In genomic region chr13:100234006-100234405, GRCh38 we compare ENCODE assay signal across 15 cellular contexts.
DNase-seq lines count a peak whose midpoint lies in the region; ATAC-seq, FAIRE-seq and TF ChIP-seq lines count a peak whose summit lies in the region.
"Had no signal": no experiment of that assay in that cellular context is flagged by ENCODE, and none has a peak within 500 bp of the region (broad histone marks: within the 10 kb centered on the region; RNA-seq: fewer than 3 reads in every experiment).

No MANE protein-coding gene starts in this region.

- no peak overlapping the region for H3K9ac ChIP-seq in HUES64 (ENCODE audit: low read depth, low read length)

- H3K27ac Mint-ChIP-seq in naive thymus-derived CD4-positive, alpha-beta T cell: no peak overlapping the region
- H3K27ac Mint-ChIP-seq: activated CD8-positive, alpha-beta memory T cell treated with anti-CD3 and anti-CD28 coated beads, Interleukin-2, amount 10 ng/mL, durations not matched to agents 7 days and 5 days had no signal

- H3K4me3 ChIP-seq in A549 (no peak overlapping the region), HUES64 (ENCODE audit: low read length) (no peak overlapping the region), ectodermal cell (ENCODE audit: insufficient read depth, low read depth, low read length) (no peak overlapping the region), H7 (ENCODE audit: insufficient read depth, low read depth, low read length) (no peak overlapping the region)
- H3K4me3 ChIP-seq in naive thymus-derived CD4-positive, alpha-beta T cell (ENCODE audit: low read length): no peak overlapping the region
- H3K4me3 ChIP-seq: mucosa of descending colon, thoracic aorta had no signal

- no peaks in the 10 kb centered on the region for H3K9me3 Mint-ChIP-seq in naive thymus-derived CD4-positive, alpha-beta T cell

- no peak for TF ChIP-seq RAD21 in A549 (conservative IDR thresholded peaks at IDR 0.05 in 1 of 2, IDR thresholded peaks at IDR 0.05 in 1 of 2)

- H3K27ac ChIP-seq in A549: peak overlapping the region; percentile 50 to 73; a peak in 5 of 6 replicates
- H3K27ac ChIP-seq in HUES64 (ENCODE audit: low read depth, low read length): peak overlapping the region; percentile 37
- H3K27ac ChIP-seq in ectodermal cell (ENCODE audit: insufficient read depth, low read depth, low read length, poor library complexity, severe bottlenecking): peak overlapping the region; percentile 45
- H3K27ac ChIP-seq in naive thymus-derived CD4-positive, alpha-beta T cell (ENCODE audit: low read depth, low read length): no peak overlapping the region
- H3K27ac ChIP-seq: foreskin keratinocyte, thoracic aorta, WERI-Rb-1 had no signal

- H3K4me1 ChIP-seq in A549 (peaks cover 38% of the 10 kb centered on the region), HUES64 (ENCODE audit: insufficient read depth, low read length) (peaks cover 36% of the 10 kb centered on the region), ectodermal cell (ENCODE audit: control insufficient read depth, insufficient read depth, low read length) (peaks cover 9% of the 10 kb centered on the region)
- H3K4me1 ChIP-seq in naive thymus-derived CD4-positive, alpha-beta T cell (ENCODE audit: control insufficient read depth in 2 of 2, insufficient read depth in 2 of 2, low read length in 2 of 2): peaks cover 0 to 5% of the 10 kb centered on the region in 2 donors

- POLR2A ChIA-PET in A549 (lab: Yijun Ruan, JAX): interaction anchor here (0.7 kb wide), 1 partner anchor 264 kb away, joined by 3 read pairs; no protein-coding TSS in a partner anchor
- POLR2A ChIA-PET in naive thymus-derived CD4-positive, alpha-beta T cell (lab: Charles Lee): interaction anchor here (1.0 to 1.4 kb wide), 2 partner anchors 23 to 578 kb away, joined by 3 to 5 read pairs; no protein-coding TSS in a partner anchor

- H3K9me3 ChIP-seq in A549 (no peaks in the 10 kb centered on the region), HUES64 (ENCODE audit: insufficient read depth, low read depth, low read length) (no peaks in the 10 kb centered on the region), ectodermal cell (ENCODE audit: control insufficient read depth, low read length) (no peaks in the 10 kb centered on the region)
- H3K9me3 ChIP-seq in naive thymus-derived CD4-positive, alpha-beta T cell (ENCODE audit: control insufficient read depth in 2 of 3, low read length in 3 of 3): no peaks in the 10 kb centered on the region
- H3K9me3 ChIP-seq: mucosa of descending colon, thoracic aorta had no signal

- TF ChIP-seq EP300 in A549 (IDR thresholded peaks at IDR 0.05): no peak

- TF ChIP-seq POLR2A in A549 (IDR thresholded peaks at IDR 0.05; ENCODE audit: low read length): no peak

- peaks cover 0 to 11% (median 5%) of the 10 kb centered on the region in 5 donors for H3K36me3 Mint-ChIP-seq in naive thymus-derived CD4-positive, alpha-beta T cell

- peak overlapping the region; percentile 67 for H3K4me2 ChIP-seq in A549

- CTCF ChIA-PET in A549 (lab: Yijun Ruan, JAX): interaction anchor here (0.6 to 3.7 kb wide), 9 partner anchors 8 to 578 kb away, joined by 3 to 26 read pairs (median 3); no protein-coding TSS in a partner anchor
- CTCF ChIA-PET in naive thymus-derived CD4-positive, alpha-beta T cell (lab: Charles Lee): interaction anchor here (0.6 to 4.7 kb wide), 10 partner anchors 17 to 647 kb away, joined by 3 to 68 read pairs (median 3); no protein-coding TSS in a partner anchor

- peaks cover 3 to 8% (median 5%) of the 10 kb centered on the region in 7 donors for H3K4me1 Mint-ChIP-seq in naive thymus-derived CD4-positive, alpha-beta T cell

- DNase-seq in A549 (ENCODE audit: low read depth in 1 of 2, low spot score in 1 of 2) (no peak), NCI-H446 treated with DMSO at 0.1 percent for 48 hours (lab: John Stamatoyannopoulos, UW) (peak; percentile 4), H7 (no peak), GOT3 (lab: John Stamatoyannopoulos, UW) (no peak)
- no peak for DNase-seq in naive thymus-derived CD4-positive, alpha-beta T cell
- DNase-seq: activated CD8-positive, alpha-beta memory T cell treated with anti-CD3 and anti-CD28 coated beads, Interleukin-2, amount 10 ng/mL, durations not matched to agents 7 days and 5 days; activated naive CD4-positive, alpha-beta T cell treated with Interleukin-2 at 50 U/mL for 16 hours; foreskin keratinocyte; mucosa of descending colon; NCI-H1048; WERI-Rb-1 had no signal

- H3K27me3 ChIP-seq in HUES64 (ENCODE audit: insufficient read depth, low read length) (no peaks in the 10 kb centered on the region), ectodermal cell (ENCODE audit: control insufficient read depth, insufficient read depth, low read length, poor library complexity, severe bottlenecking) (no peaks in the 10 kb centered on the region), H7 (ENCODE audit: control insufficient read depth, insufficient read depth, low read length) (no peaks in the 10 kb centered on the region)
- H3K27me3 ChIP-seq in naive thymus-derived CD4-positive, alpha-beta T cell (ENCODE audit: control insufficient read depth in 2 of 2, insufficient read depth in 2 of 2, low read length in 2 of 2): no peaks in the 10 kb centered on the region
- H3K27me3 ChIP-seq: foreskin keratinocyte had no signal

- intact Hi-C loops in naive thymus-derived CD4-positive, alpha-beta T cell (cut with micrococcal nuclease): loop anchor here (2.0 to 10.0 kb wide), 4 partner anchors 147 to 1059 kb away; partner anchors contain the start of gene PCCA (in 2 of the 2)

- WGBS in A549 (ENCODE audit: missing lambda C conversion rate): 88% methylated on average over 4 of the region's 4 CpGs
- WGBS in HUES64: 26% methylated on average over 3 of the region's 4 CpGs
- WGBS in ectodermal cell, 2 experiments: 36 to 53% methylated on average over 3 to 4 of the region's 4 CpGs

- no peak for TF ChIP-seq CTCF in A549 (IDR thresholded peaks at IDR 0.05)

- no peak for FAIRE-seq in A549 (lab: Jason Lieb, UNC)

- H3K36me3 ChIP-seq in HUES64 (ENCODE audit: insufficient read depth, low read length): no peaks in the 10 kb centered on the region
- H3K36me3 ChIP-seq in ectodermal cell (ENCODE audit: control insufficient read depth, insufficient read depth, low read length): no peaks in the 10 kb centered on the region
- no peaks in the 10 kb centered on the region for H3K36me3 ChIP-seq in H7 (replicated peaks; ENCODE audit: control insufficient read depth, insufficient read depth, low read length)
- no peaks in the 10 kb centered on the region for H3K36me3 ChIP-seq in naive thymus-derived CD4-positive, alpha-beta T cell (ENCODE audit: control insufficient read depth in 2 of 3, insufficient read depth in 3 of 3, low read length in 3 of 3)
- H3K36me3 ChIP-seq: thoracic aorta, WERI-Rb-1 had no signal

- H3K27me3 Mint-ChIP-seq in naive thymus-derived CD4-positive, alpha-beta T cell: peaks cover 0 to 3% (median 0%) of the 10 kb centered on the region in 5 donors
- H3K27me3 Mint-ChIP-seq: activated CD8-positive, alpha-beta memory T cell treated with anti-CD3 and anti-CD28 coated beads, Interleukin-2, amount 10 ng/mL, durations not matched to agents 7 days and 5 days had no signal

- ATAC-seq in A549 (no peak), GM21360 (IDR thresholded peaks at IDR 0.05; ENCODE audit: unreplicated experiment) (no peak)
- no peak for ATAC-seq in naive thymus-derived CD4-positive, alpha-beta T cell
- ATAC-seq: activated CD8-positive, alpha-beta memory T cell treated with anti-CD3 and anti-CD28 coated beads, Interleukin-2, amount 10 ng/mL, durations not matched to agents 7 days and 5 days; foreskin keratinocyte; mucosa of descending colon had no signal

- no peak overlapping the region for H3K4me3 Mint-ChIP-seq in naive thymus-derived CD4-positive, alpha-beta T cell
- H3K4me3 Mint-ChIP-seq: activated CD8-positive, alpha-beta memory T cell treated with anti-CD3 and anti-CD28 coated beads, Interleukin-2, amount 10 ng/mL, durations not matched to agents 7 days and 5 days had no signal

TF ChIP-seq in A549, 52 proteins besides CTCF, POLR2A, EP300 and RAD21:
- TF ChIP-seq HDAC2 (IDR thresholded peaks at IDR 0.05) (no peak), ZSCAN20 (CRISPR knock-in tag; IDR thresholded peaks at IDR 0.05) (no peak), HES2 (IDR thresholded peaks at IDR 0.05) (no peak), USF2 (IDR thresholded peaks at IDR 0.05) (no peak), GATA3 (IDR thresholded peaks at IDR 0.05; ENCODE audit: borderline replicate concordance) (no peak), PBX3 (IDR thresholded peaks at IDR 0.05) (no peak), HOXA7 (CRISPR knock-in tag; IDR thresholded peaks at IDR 0.05) (no peak)
